Comparison of ENCODE assay signal across 11 cellular contexts in the genomic region with DNA sequence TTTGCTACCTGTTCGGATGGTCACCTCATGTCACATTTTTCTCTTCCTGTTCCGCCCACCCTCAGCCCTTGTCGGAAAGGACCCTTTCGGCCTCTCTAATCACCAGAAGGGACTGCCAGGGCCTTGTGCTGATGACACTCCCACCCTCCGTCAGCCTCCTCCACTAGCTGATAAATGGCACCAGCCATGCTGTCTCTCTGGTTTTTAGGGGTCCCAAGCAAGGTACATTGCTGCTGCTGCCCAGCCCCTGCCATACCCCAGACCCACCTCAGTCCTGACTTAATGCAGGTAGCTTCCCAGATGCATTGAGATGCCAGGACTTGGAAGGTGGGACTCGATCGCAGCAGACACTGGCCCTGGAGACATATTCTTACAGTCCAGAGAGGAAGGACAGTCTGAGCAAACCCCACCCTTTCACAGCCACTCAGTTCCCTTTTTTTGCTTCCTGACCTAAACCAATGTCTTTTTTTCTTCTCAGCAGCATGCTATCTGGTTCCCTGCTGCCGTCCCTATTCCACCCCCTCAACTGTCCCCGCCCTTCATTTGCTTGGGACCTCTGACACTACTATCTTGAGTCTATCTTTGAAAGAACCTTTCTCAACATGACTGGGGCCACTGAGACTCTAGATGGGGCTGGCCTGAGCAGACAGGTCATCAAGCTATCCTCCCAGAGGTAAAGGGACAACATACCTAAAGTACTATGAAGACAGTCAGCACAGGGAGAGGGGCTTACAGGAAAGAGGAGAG. TPM values are rescaled to one million over a fixed set of nuclear protein-coding genes. Genes with fewer than 3 reads are reported as not detected.
A peak's percentile ranks its signal among the peaks of the same experiment; 100 is the strongest.
DNase-seq lines count a peak whose midpoint lies in the region; ATAC-seq and TF ChIP-seq lines count a peak whose summit lies in the region.
"Had no signal": no experiment of that assay in that cellular context is flagged by ENCODE, and none has a peak within 500 bp of the region (broad histone marks: within the 10 kb centered on the region; RNA-seq: fewer than 3 reads in every experiment).

A gene (minus strand): TSS at position 397 of the 747 bp plus-strand sequence. CDS start 10,907 bp downstream, outside the sequence.

- BruUV-seq in Calu3 (replicated peaks; lab: Mats Ljungman, UMichigan): no TSS peak

- CTCF ChIA-PET in Calu3 (lab: Charles Lee): no interaction called here

- H3K4me1 Mint-ChIP-seq in activated naive CD8-positive, alpha-beta T cell treated with anti-CD3 and anti-CD28 coated beads, Interleukin-2, amount 10 ng/mL, durations not matched to agents 7 days and 5 days: peaks cover 9% of the 10 kb centered on the region
- no peaks in the 10 kb centered on the region for H3K4me1 Mint-ChIP-seq in Calu3 (ENCODE audit: low read depth, unreplicated experiment)

- no peaks in the 10 kb centered on the region for H3K9me3 ChIP-seq in colonic mucosa
- H3K9me3 ChIP-seq: SJSA1 had no signal

- H3K4me1 ChIP-seq in colonic mucosa: no peaks in the 10 kb centered on the region
- H3K4me1 ChIP-seq: SJSA1 had no signal

- POLR2A ChIA-PET in activated naive CD8-positive, alpha-beta T cell treated with anti-CD3 and anti-CD28 coated beads, Interleukin-2, amount 10 ng/mL, durations not matched to agents 7 days and 5 days (lab: Charles Lee): no interaction called here

- no peak for TF ChIP-seq CTCF in colonic mucosa (IDR thresholded peaks at IDR 0.05)
- TF ChIP-seq CTCF in Calu3 (IDR thresholded peaks at IDR 0.05; ENCODE audit: unreplicated experiment): no peak

- no peak within 1 kb of the TSS for H3K4me3 Mint-ChIP-seq in activated naive CD8-positive, alpha-beta T cell treated with anti-CD3 and anti-CD28 coated beads, Interleukin-2, amount 10 ng/mL, durations not matched to agents 7 days and 5 days
- H3K4me3 Mint-ChIP-seq in Calu3 (ENCODE audit: low read depth, unreplicated experiment): no peak within 1 kb of the TSS

- intact Hi-C loops in colonic mucosa (cut with DNase I): no loop called here
- intact Hi-C loops in Calu3 (cut with micrococcal nuclease; ENCODE audit: unreplicated experiment): no loop called here

- H3K4me3 ChIP-seq in colonic mucosa: no peak within 1 kb of the TSS
- H3K4me3 ChIP-seq: SJSA1 had no signal

- peak; percentile 63 for DNase-seq in CD1c-positive myeloid dendritic cell (ENCODE audit: extremely low spot score)
- no peak for DNase-seq in activated naive CD8-positive, alpha-beta T cell treated with anti-CD3 and anti-CD28 coated beads, Interleukin-2, amount 10 ng/mL, durations not matched to agents 7 days and 5 days
- DNase-seq in colonic mucosa: no peak
- no peak for DNase-seq in DMS79 treated with DMSO at 0.1 percent for 48 hours (lab: John Stamatoyannopoulos, UW)
- no peak for DNase-seq in Calu3
- DNase-seq in DMS 273 (lab: John Stamatoyannopoulos, UW; ENCODE audit: unreplicated experiment): no peak

- no peaks in the 10 kb centered on the region for H3K36me3 ChIP-seq in colonic mucosa
- H3K36me3 ChIP-seq: SJSA1 had no signal

- H3K36me3 Mint-ChIP-seq in activated naive CD8-positive, alpha-beta T cell treated with anti-CD3 and anti-CD28 coated beads, Interleukin-2, amount 10 ng/mL, durations not matched to agents 7 days and 5 days: no peaks in the 10 kb centered on the region
- H3K36me3 Mint-ChIP-seq in Calu3 (ENCODE audit: insufficient read depth, unreplicated experiment): peaks cover 7% of the 10 kb centered on the region

- no peak within 1 kb of the TSS for H3K27ac ChIP-seq in colonic mucosa
- H3K27ac ChIP-seq: parathyroid adenoma, SJSA1 had no signal

- peaks cover 3% of the 10 kb centered on the region for H3K27me3 ChIP-seq in colonic mucosa
- H3K27me3 ChIP-seq: SJSA1 had no signal

- H3K27me3 Mint-ChIP-seq in activated naive CD8-positive, alpha-beta T cell treated with anti-CD3 and anti-CD28 coated beads, Interleukin-2, amount 10 ng/mL, durations not matched to agents 7 days and 5 days: no peaks in the 10 kb centered on the region
- H3K27me3 Mint-ChIP-seq in Calu3 (ENCODE audit: unreplicated experiment): peaks cover 26% of the 10 kb centered on the region

- peak within 1 kb of the TSS; percentile 48 for H3K27ac Mint-ChIP-seq in activated naive CD8-positive, alpha-beta T cell treated with anti-CD3 and anti-CD28 coated beads, Interleukin-2, amount 10 ng/mL, durations not matched to agents 7 days and 5 days
- no peak within 1 kb of the TSS for H3K27ac Mint-ChIP-seq in Calu3 (ENCODE audit: unreplicated experiment)

- H3K9me3 Mint-ChIP-seq in activated naive CD8-positive, alpha-beta T cell treated with anti-CD3 and anti-CD28 coated beads, Interleukin-2, amount 10 ng/mL, durations not matched to agents 7 days and 5 days: no peaks in the 10 kb centered on the region
- H3K9me3 Mint-ChIP-seq in Calu3 (ENCODE audit: low read depth, unreplicated experiment): no peaks in the 10 kb centered on the region

- no peak within 1 kb of the TSS for H3K9ac ChIP-seq in colonic mucosa (ENCODE audit: low read depth in 2 of 2, low read length in 2 of 2)
- H3K9ac ChIP-seq: parathyroid adenoma had no signal

- ATAC-seq in GM19395 (IDR thresholded peaks at IDR 0.05; ENCODE audit: unreplicated experiment) (peak; percentile 68), HG03280 (IDR thresholded peaks at IDR 0.05; ENCODE audit: unreplicated experiment) (peak; percentile 69)
- no peak for ATAC-seq in activated naive CD8-positive, alpha-beta T cell treated with anti-CD3 and anti-CD28 coated beads, Interleukin-2, amount 10 ng/mL, durations not matched to agents 7 days and 5 days (ENCODE audit: low read depth)

RNA-seq across cellular contexts. Expression of the gene that starts here (rescaled TPM):
- total RNA-seq in activated naive CD8-positive, alpha-beta T cell treated with anti-CD3 and anti-CD28 coated beads, Interleukin-2, amount 10 ng/mL, durations not matched to agents 7 days and 5 days: 1 to 10 TPM in 1 of 2 experiments, under 1 TPM in 1; 0.48 to 1.1 TPM
- total RNA-seq in colonic mucosa (1 to 10 TPM; 1.9 to 3.0 TPM), Calu3 (2022) (not detected in 2 replicates)
- total RNA-seq: dermis microvascular lymphatic vessel endothelial cell, SJSA1 had no signal
